20 cellular contexts compared by ENCODE assay signal in genomic region chr9:105171589-105171988, GRCh38.
DNase-seq lines count a peak whose midpoint lies in the region; FAIRE-seq and TF ChIP-seq lines count a peak whose summit lies in the region.
"Had no signal": no experiment of that assay in that cellular context is flagged by ENCODE, and none has a peak within 500 bp of the region (broad histone marks: within the 10 kb centered on the region; RNA-seq: fewer than 3 reads in every experiment).

No MANE protein-coding gene starts in this region.

- H4K8ac ChIP-seq in H1 (ENCODE audit: extremely low read depth, insufficient read depth, low read length) (no peak overlapping the region), mesenchymal stem cell (ENCODE audit: low read length) (no peak overlapping the region)

- TF ChIP-seq EP300 in H1 (IDR thresholded peaks at IDR 0.05; ENCODE audit: borderline replicate concordance in 1 of 2, low read depth in 2 of 2, low read length in 2 of 2), result no peak

- H3K79me2 ChIP-seq in H1 (ENCODE audit: control insufficient read depth in 1 of 2, insufficient read depth in 2 of 2, low read length in 2 of 2), result no peaks in the 10 kb centered on the region

- peak overlapping the region; percentile 5; the same call in 1 of the 2 replicates for H2BK15ac ChIP-seq in H1 (ENCODE audit: low read length)
- no peak overlapping the region for H2BK15ac ChIP-seq in mesenchymal stem cell (ENCODE audit: low read depth, poor library complexity, severe bottlenecking)

- H3K23ac ChIP-seq in H1 (ENCODE audit: insufficient read length) (no peak overlapping the region), mesenchymal stem cell (ENCODE audit: low read length in 2 of 2) (no peak overlapping the region)

- peaks cover 16% of the 10 kb centered on the region for H3K4me1 Mint-ChIP-seq in HFFc6 (ENCODE audit: low read depth)
- H3K4me1 Mint-ChIP-seq: B cell; CD4-positive, CD25-positive, alpha-beta regulatory T cell; CD8-positive, alpha-beta memory T cell had no signal

- no peak overlapping the region for H3K56ac ChIP-seq in H1 (replicated peaks; ENCODE audit: insufficient read length, low read depth, low read length)

- no peaks in the 10 kb centered on the region for H3K27me3 ChIP-seq in A673 (replicated peaks; ENCODE audit: insufficient read depth, low read depth, low read length, poor library complexity)
- no peaks in the 10 kb centered on the region for H3K27me3 ChIP-seq in H1 (replicated peaks in 1 of 4; ENCODE audit: control insufficient read depth in 3 of 4, extremely low read depth in 1 of 4, insufficient read depth in 3 of 4, low read length in 3 of 4)
- H3K27me3 ChIP-seq in mesenchymal stem cell (ENCODE audit: control insufficient read depth in 1 of 2, insufficient read depth in 1 of 2, low read length in 2 of 2), result no peaks in the 10 kb centered on the region

- H2BK120ac ChIP-seq in H1 (replicated peaks; ENCODE audit: low read depth, low read length) (no peak overlapping the region), mesenchymal stem cell (ENCODE audit: low read depth, low read length) (no peak overlapping the region)

- H2AFZ ChIP-seq in H1 (ENCODE audit: low read length) (no peak overlapping the region), mesenchymal stem cell (ENCODE audit: low read depth, low read length) (no peak overlapping the region)

- H3K27ac ChIP-seq in A673 (ENCODE audit: low read depth, low read length, poor library complexity, severe bottlenecking) (no peak overlapping the region), H1 (ENCODE audit: low read depth, low read length) (no peak overlapping the region), mesenchymal stem cell (ENCODE audit: low read length, poor library complexity, severe bottlenecking) (no peak overlapping the region)

- POLR2A ChIA-PET in A673 (lab: Charles Lee; ENCODE audit: low non-redundant PET), result no interaction called here
- POLR2A ChIA-PET in H1 (lab: Charles Lee; ENCODE audit: partially characterized antibody), result interaction anchor here (0.8 to 2.1 kb wide), 4 partner anchors 12 to 179 kb away, joined by 4 to 9 read pairs (median 4); partner anchors contain the start of gene SLC44A1

- no peaks in the 10 kb centered on the region for H3K23me2 ChIP-seq in H1 (ENCODE audit: low read depth, low read length)

- 0 out of 2 replicates have a peak, but pooled peaks cover 5% of the 10 kb centered on the region for H3K36me3 Mint-ChIP-seq in HFFc6 (ENCODE audit: low read depth)
- H3K36me3 Mint-ChIP-seq: CD4-positive, CD25-positive, alpha-beta regulatory T cell had no signal

- no peak for TF ChIP-seq RAD21 in H1 (IDR thresholded peaks at IDR 0.05 in 1 of 2, conservative IDR thresholded peaks at IDR 0.05 in 1 of 2; ENCODE audit: low read depth in 2 of 2, low read length in 2 of 2)

- H3K27me3 Mint-ChIP-seq in HFFc6 (ENCODE audit: insufficient read depth), result peaks cover 3% of the 10 kb centered on the region

- H3K14ac ChIP-seq in H1 (ENCODE audit: insufficient read length), result no peak overlapping the region
- H3K14ac ChIP-seq in mesenchymal stem cell (ENCODE audit: low read length in 2 of 2), result no peak overlapping the region

- no TSS peak for BruUV-seq in A673 (replicated peaks; lab: Mats Ljungman, UMichigan)

- H2BK20ac ChIP-seq in H1 (ENCODE audit: low read length), result 0 out of 2 replicates have a peak overlapping the region, but pooled peaks have one; percentile 72

- H3K4me3 ChIP-seq in A673 (ENCODE audit: low read depth, low read length, poor library complexity, severe bottlenecking), result no peak overlapping the region
- H3K4me3 ChIP-seq in H1 (ENCODE audit: extremely low read depth in 1 of 4, insufficient read depth in 2 of 4, low read depth in 3 of 4, low read length in 4 of 4), result no peak overlapping the region
- no peak overlapping the region for H3K4me3 ChIP-seq in mesenchymal stem cell (ENCODE audit: insufficient read depth in 1 of 2, low read depth in 1 of 2, low read length in 2 of 2)
- H3K4me3 ChIP-seq: K562 had no signal

- TF ChIP-seq CTCF in A673 (conservative IDR thresholded peaks at IDR 0.05; ENCODE audit: low read depth, low read length) (no peak), H1 (IDR thresholded peaks at IDR 0.05; ENCODE audit: control extremely low read depth in 1 of 3, insufficient read depth in 1 of 3, low read depth in 1 of 3, low read length in 3 of 3) (no peak), HFFc6 (IDR thresholded peaks at IDR 0.05) (no peak)

- no peak for TF ChIP-seq POLR2A in H1 (IDR thresholded peaks at IDR 0.05; ENCODE audit: control extremely low read depth in 1 of 2, low read depth in 2 of 2, low read length in 2 of 2)

- H3K9me3 Mint-ChIP-seq in HFFc6, result no peaks in the 10 kb centered on the region
- H3K9me3 Mint-ChIP-seq: CD8-positive, alpha-beta memory T cell had no signal

- H2AK5ac ChIP-seq in H1 (ENCODE audit: low read depth, low read length), result no peak overlapping the region
- H2AK5ac ChIP-seq in mesenchymal stem cell (ENCODE audit: low read length, severe bottlenecking), result no peak overlapping the region

- H4K91ac ChIP-seq in H1 (replicated peaks; ENCODE audit: insufficient read length, low read length) (no peak overlapping the region), mesenchymal stem cell (ENCODE audit: low read length) (peak overlapping the region; percentile 2)

- FAIRE-seq in H1 (lab: Jason Lieb, UNC), result no peak
- FAIRE-seq: HTR-8/SVneo had no signal

- H3K36me3 ChIP-seq in A673 (ENCODE audit: insufficient read depth, low read length, poor library complexity, severe bottlenecking) (no peaks in the 10 kb centered on the region), H1 (ENCODE audit: control insufficient read depth in 2 of 4, insufficient read depth in 4 of 4, low read length in 3 of 4) (no peaks in the 10 kb centered on the region), mesenchymal stem cell (ENCODE audit: control insufficient read depth in 1 of 2, insufficient read depth in 2 of 2, low read depth in 1 of 2, low read length in 2 of 2) (no peaks in the 10 kb centered on the region)

- no peak overlapping the region for H3K18ac ChIP-seq in H1 (ENCODE audit: extremely low read depth, low read length)
- H3K18ac ChIP-seq in mesenchymal stem cell (ENCODE audit: low read depth in 1 of 2, low read length in 2 of 2), result no peak overlapping the region

- H3K4me1 ChIP-seq in A673 (ENCODE audit: insufficient read depth, low read length, poor library complexity, severe bottlenecking), result peaks cover 16% of the 10 kb centered on the region
- peaks cover 0 to 21% (median 13%) of the 10 kb centered on the region in 4 experiments; a peak in 5 of 7 replicates for H3K4me1 ChIP-seq in H1 (replicated peaks in 1 of 4; ENCODE audit: control insufficient read depth in 3 of 4, insufficient read depth in 4 of 4, low read length in 3 of 4)
- H3K4me1 ChIP-seq in mesenchymal stem cell (ENCODE audit: control insufficient read depth, insufficient read depth, low read depth, low read length), result no peaks in the 10 kb centered on the region

- no peak overlapping the region for H4K5ac ChIP-seq in H1 (ENCODE audit: insufficient read length, low read depth, low read length)

- H3K9ac ChIP-seq in H1 (replicated peaks in 1 of 4; ENCODE audit: extremely low read depth in 1 of 4, low read depth in 3 of 4, low read length in 3 of 4) (no peak overlapping the region), mesenchymal stem cell (ENCODE audit: low read length) (no peak overlapping the region)

- H3K4me2 ChIP-seq in H1 (ENCODE audit: insufficient read depth in 1 of 2, low read depth in 2 of 2, low read length in 2 of 2) (no peak overlapping the region), mesenchymal stem cell (ENCODE audit: low read length, poor library complexity, severe bottlenecking) (no peak overlapping the region)

- no peak overlapping the region for H2BK5ac ChIP-seq in H1 (ENCODE audit: low read depth, low read length)
- no peak overlapping the region for H2BK5ac ChIP-seq in mesenchymal stem cell (ENCODE audit: low read depth, low read length, poor library complexity, severe bottlenecking)

- H3K4ac ChIP-seq in H1 (replicated peaks; ENCODE audit: insufficient read length, low read depth, low read length), result no peak overlapping the region
- H3K4ac ChIP-seq in mesenchymal stem cell (ENCODE audit: low read depth in 1 of 2, low read length in 2 of 2), result no peak overlapping the region

- intact Hi-C loops in A673 (cut with micrococcal nuclease; ENCODE audit: unreplicated experiment), result no loop called here

- no peaks in the 10 kb centered on the region for H3K79me1 ChIP-seq in H1 (ENCODE audit: low read depth, low read length)
- H3K79me1 ChIP-seq in mesenchymal stem cell (replicated peaks; ENCODE audit: low read length, poor library complexity, severe bottlenecking), result no peaks in the 10 kb centered on the region

- H4K20me1 ChIP-seq in H1 (replicated peaks in 1 of 2; ENCODE audit: control insufficient read depth in 1 of 2, insufficient read depth in 2 of 2, low read length in 2 of 2), result no peaks in the 10 kb centered on the region

- H3K27ac Mint-ChIP-seq in HFFc6, result no peak overlapping the region
- H3K27ac Mint-ChIP-seq: B cell had no signal

- DNase-seq in A673 (ENCODE audit: low spot score) (peak; percentile 68), ELF-1 (ENCODE audit: low read depth, low spot score) (peak; percentile 31), H1 (ENCODE audit: low read depth in 1 of 2, low spot score in 2 of 2) (no peak), mesenchymal stem cell (no peak), DMS153 (lab: John Stamatoyannopoulos, UW) (no peak), H4 (ENCODE audit: low spot score) (no peak), GM19240 (ENCODE audit: insufficient read length, low spot score) (no peak), HFFc6 (no peak)
- DNase-seq: 8988T; C1 segment of cervical spinal cord; CD4-positive, CD25-positive, alpha-beta regulatory T cell; CD8-positive, alpha-beta memory T cell; COR-L47; DMS 273 treated with DMSO at 0.1 percent for 48 hours; GF-D8; H7; IMR-90 had no signal

- no peak overlapping the region for H3K4me3 Mint-ChIP-seq in HFFc6
- H3K4me3 Mint-ChIP-seq: B cell; CD4-positive, CD25-positive, alpha-beta regulatory T cell; CD8-positive, alpha-beta memory T cell had no signal

- CTCF ChIA-PET in A673 (lab: Charles Lee) (no interaction called here), H1 (lab: Charles Lee; ENCODE audit: partially characterized antibody) (interaction anchor here (0.9 to 1.0 kb wide), 2 partner anchors 23 to 30 kb away, joined by 3 to 6 read pairs; no protein-coding TSS in a partner anchor)

- no peak overlapping the region for H2BK12ac ChIP-seq in H1 (ENCODE audit: low read depth, low read length)
- H2BK12ac ChIP-seq in mesenchymal stem cell (ENCODE audit: low read length in 2 of 2), result no peak overlapping the region

- H3K9me3 ChIP-seq in A673 (ENCODE audit: low read depth, low read length, poor library complexity, severe bottlenecking), result no peaks in the 10 kb centered on the region
- no peaks in the 10 kb centered on the region for H3K9me3 ChIP-seq in H1 (ENCODE audit: insufficient read depth in 2 of 2, low read depth in 1 of 2, low read length in 1 of 2)
- no peaks in the 10 kb centered on the region for H3K9me3 ChIP-seq in mesenchymal stem cell (ENCODE audit: control insufficient read depth, low read length)

- 71% methylated on average over 3 of the region's 3 CpGs; no CpG with 5 or more reads in 1 of the 2 experiments for WGBS in H1 (ENCODE audit: extremely low coverage in 1 of 2, insufficient coverage in 1 of 2, insufficient read length in 1 of 2, insufficient replicate concordance in 2 of 2, low coverage in 1 of 2, low lambda C conversion rate in 2 of 2, missing lambda C conversion rate in 1 of 2), 2 experiments
- WGBS in mesenchymal stem cell, result 82% methylated on average over 3 of the region's 3 CpGs

Comparison
In these comparisons a context has a peak if more than half of its experiments do, and no peak if none do; other contexts are left out.
1. DNase-seq: peak in A673 (single experiment) and ELF-1 (single experiment); none in H1 (0 of 2), mesenchymal stem cell (single experiment), DMS153 (single experiment), H4 (single experiment), GM19240 (single experiment) and HFFc6 (single experiment).